ENCODE assay signal across 28 cellular contexts in the genomic region with DNA sequence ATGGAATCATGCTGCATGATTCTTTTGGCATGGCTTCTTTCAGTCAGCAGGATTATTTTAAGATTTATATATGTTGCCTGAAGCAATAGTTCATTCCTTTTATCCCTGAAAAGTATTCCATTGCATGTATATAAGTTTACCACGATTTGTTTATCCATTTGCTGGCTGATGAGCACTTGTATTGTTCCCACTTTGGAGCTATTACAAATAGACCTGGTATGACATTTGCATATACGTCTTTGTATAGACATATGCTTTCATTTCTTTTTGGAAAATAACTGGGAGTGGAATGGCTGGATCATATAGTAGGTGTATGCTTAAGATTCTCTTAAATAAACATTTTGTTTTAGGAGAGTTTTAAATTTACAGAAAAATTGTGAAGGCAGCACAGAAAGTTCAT.
"Had no signal": no experiment of that assay in that cellular context is flagged by ENCODE, and none has a peak within 500 bp of the region (broad histone marks: within the 10 kb centered on the region; RNA-seq: fewer than 3 reads in every experiment).

No MANE protein-coding gene starts in this region.

- H3K4me3 ChIP-seq: left ventricle myocardium inferior, lung, mucosa of descending colon, ovary, right atrium auricular region, right lobe of liver, skin epidermis, stomach, testis, thyroid gland, transverse colon, upper lobe of right lung had no signal

- H3K9me3 Mint-ChIP-seq: memory B cell; natural killer cell treated with Interleukin-12 subunit alpha and Interleukin-12 subunit beta and Interleukin-15 and Interleukin-18, amount 100 ng/mL, for 72 hours; neural crest cell had no signal

- H3K9me3 ChIP-seq: left ventricle myocardium inferior, mucosa of descending colon, neutrophil, ovary, right atrium auricular region, right lobe of liver, stomach, testis, thyroid gland, transverse colon, upper lobe of right lung had no signal

- H3K4me1 ChIP-seq: right lobe of liver, stomach, thyroid gland, transverse colon, upper lobe of right lung had no signal

- H3K27ac ChIP-seq: left ventricle myocardium inferior, neutrophil, ovary, right atrium auricular region, right lobe of liver, skin epidermis, stomach, testis, thyroid gland, transverse colon, upper lobe of right lung had no signal

- H3K36me3 Mint-ChIP-seq: memory B cell; natural killer cell treated with Interleukin-12 subunit alpha and Interleukin-12 subunit beta and Interleukin-15 and Interleukin-18, amount 100 ng/mL, for 72 hours; stimulated activated naive B cell treated with anti-CD40 and anti-IgM and Interleukin-4, amounts not matched to agents 10 μg/mL and 1 μg/mL and 100 μg/mL, for 72 hours had no signal

- H3K36me3 ChIP-seq: left ventricle myocardium inferior, neutrophil, ovary, right atrium auricular region, right lobe of liver, stomach, thyroid gland, transverse colon, upper lobe of right lung had no signal

- H3K27me3 ChIP-seq: neutrophil, ovary, right atrium auricular region, right lobe of liver, stomach, testis, thyroid gland, transverse colon, upper lobe of right lung had no signal

- H3K27me3 Mint-ChIP-seq: memory B cell; naive thymus-derived CD4-positive, alpha-beta T cell; natural killer cell treated with Interleukin-12 subunit alpha and Interleukin-12 subunit beta and Interleukin-15 and Interleukin-18, amount 100 ng/mL, for 72 hours; progenitor cell of endocrine pancreas; stimulated activated naive B cell treated with anti-CD40 and anti-IgM and Interleukin-4, amounts not matched to agents 10 μg/mL and 1 μg/mL and 100 μg/mL, for 72 hours had no signal

- H3K4me3 Mint-ChIP-seq: memory B cell; naive thymus-derived CD4-positive, alpha-beta T cell; natural killer cell treated with Interleukin-12 subunit alpha and Interleukin-12 subunit beta and Interleukin-15 and Interleukin-18, amount 100 ng/mL, for 72 hours; neural crest cell; stimulated activated naive B cell treated with anti-CD40 and anti-IgM and Interleukin-4, amounts not matched to agents 10 μg/mL and 1 μg/mL and 100 μg/mL, for 72 hours had no signal

- H3K4me1 Mint-ChIP-seq: naive thymus-derived CD4-positive, alpha-beta T cell; stimulated activated naive B cell treated with anti-CD40 and anti-IgM and Interleukin-4, amounts not matched to agents 10 μg/mL and 1 μg/mL and 100 μg/mL, for 72 hours had no signal

- DNase-seq: hippocampal formation; kidney; left ventricle myocardium inferior; midbrain; mucosa of descending colon; naive thymus-derived CD4-positive, alpha-beta T cell; occipital lobe; ovary; right lobe of liver; stimulated activated CD4-positive, alpha-beta T cell treated with anti-CD3 and anti-CD28 coated beads, Interleukin-12 subunit alpha, Interleukin-12 subunit beta, amount 100 ng/mL, for 4 hours; stimulated activated CD4-positive, alpha-beta T cell treated with anti-CD3 and anti-CD28 coated beads, Interleukin-15, amount 100 ng/mL, for 24 hours; stimulated activated CD4-positive, alpha-beta T cell treated with anti-CD3 and anti-CD28 coated beads, Interleukin-2, amount 100 ng/mL, for 24 hours; stimulated activated CD4-positive, alpha-beta T cell treated with anti-CD3 and anti-CD28 coated beads, Interleukin-4, amount 100 ng/mL, for 1 hour; stimulated activated naive B cell treated with anti-CD40 and anti-IgM and Interleukin-4, amounts not matched to agents 10 μg/mL and 1 μg/mL and 100 μg/mL, for 72 hours; stimulated activated naive CD8-positive, alpha-beta T cell treated with anti-CD3 and anti-CD28 coated beads, Interleukin-15, Interleukin-2, amounts not matched to agents 100 U/mL and 50 U/mL, for 24 hours; stomach; testis; thyroid gland; transverse colon; upper lobe of right lung had no signal

- H3K27ac Mint-ChIP-seq: memory B cell; naive thymus-derived CD4-positive, alpha-beta T cell; natural killer cell treated with Interleukin-12 subunit alpha and Interleukin-12 subunit beta and Interleukin-15 and Interleukin-18, amount 100 ng/mL, for 72 hours; progenitor cell of endocrine pancreas; stimulated activated naive B cell treated with anti-CD40 and anti-IgM and Interleukin-4, amounts not matched to agents 10 μg/mL and 1 μg/mL and 100 μg/mL, for 72 hours had no signal
